Comparison of ENCODE assay signal across 8 cellular contexts in genomic region chr9:126398403-126399058, GRCh38.
DNase-seq lines count a peak whose midpoint lies in the region; ATAC-seq and TF ChIP-seq lines count a peak whose summit lies in the region.

No MANE protein-coding gene starts in this region.

- peak; percentile 93 to 99 (median 98) for TF ChIP-seq CTCF in heart right ventricle (IDR thresholded peaks at IDR 0.05)
- TF ChIP-seq CTCF in vagina (IDR thresholded peaks at IDR 0.05) = peak; percentile 66 to 93 (median 92)

- POLR2A ChIA-PET in activated naive CD8-positive, alpha-beta T cell treated with anti-CD3 and anti-CD28 coated beads, Interleukin-2, amount 10 ng/mL, durations not matched to agents 7 days and 5 days (lab: Charles Lee) = interaction anchor here (0.7 to 1.5 kb wide), 3 partner anchors 72 to 97 kb away, joined by 3 to 7 read pairs (median 3); no protein-coding TSS in a partner anchor

- DNase-seq in CMK (ENCODE audit: low read depth) (peak; percentile 25), HT1080 (ENCODE audit: low read depth) (peak; percentile 64), T follicular helper cell (ENCODE audit: low read depth) (peak; percentile 40), heart right ventricle (peak; percentile 72 to 86), renal cortical epithelial cell (ENCODE audit: low read depth) (peak; percentile 16), vagina (ENCODE audit: extremely low spot score in 2 of 2) (no peak)
- peak; percentile 87 for DNase-seq in activated naive CD8-positive, alpha-beta T cell treated with anti-CD3 and anti-CD28 coated beads, Interleukin-2, amount 10 ng/mL, durations not matched to agents 7 days and 5 days

- H3K4me3 ChIP-seq in heart right ventricle (no peak overlapping the region), vagina (no peak overlapping the region)

- peak; percentile 23 for ATAC-seq in activated naive CD8-positive, alpha-beta T cell treated with anti-CD3 and anti-CD28 coated beads, Interleukin-2, amount 10 ng/mL, durations not matched to agents 7 days and 5 days (ENCODE audit: low read depth)
- ATAC-seq in heart right ventricle = peak; percentile 81 to 93 (median 90)
- ATAC-seq in GM21515 (IDR thresholded peaks at IDR 0.05; ENCODE audit: unreplicated experiment) = no peak

- no peaks in the 10 kb centered on the region for H3K9me3 Mint-ChIP-seq in activated naive CD8-positive, alpha-beta T cell treated with anti-CD3 and anti-CD28 coated beads, Interleukin-2, amount 10 ng/mL, durations not matched to agents 7 days and 5 days

- H3K4me1 ChIP-seq in heart right ventricle (peaks cover 0 to 28% (median 5%) of the 10 kb centered on the region in 9 donors), vagina (peaks cover 37% of the 10 kb centered on the region)

- H3K4me3 Mint-ChIP-seq in activated naive CD8-positive, alpha-beta T cell treated with anti-CD3 and anti-CD28 coated beads, Interleukin-2, amount 10 ng/mL, durations not matched to agents 7 days and 5 days = peak overlapping the region; percentile 33

- peak overlapping the region in 1 of 10 donors; percentile 46 for H3K27ac ChIP-seq in heart right ventricle
- H3K27ac ChIP-seq in vagina = peak overlapping the region; percentile 24

- H3K27me3 Mint-ChIP-seq in activated naive CD8-positive, alpha-beta T cell treated with anti-CD3 and anti-CD28 coated beads, Interleukin-2, amount 10 ng/mL, durations not matched to agents 7 days and 5 days = no peaks in the 10 kb centered on the region

- H3K36me3 ChIP-seq in heart right ventricle (peaks cover 0 to 63% (median 4%) of the 10 kb centered on the region in 9 donors), vagina (no peaks in the 10 kb centered on the region)

- H3K27ac Mint-ChIP-seq in activated naive CD8-positive, alpha-beta T cell treated with anti-CD3 and anti-CD28 coated beads, Interleukin-2, amount 10 ng/mL, durations not matched to agents 7 days and 5 days = peak overlapping the region; percentile 86

- intact Hi-C loops in heart right ventricle (cut with DNase I) (loop anchor here (1.0 to 10.0 kb wide), 11 partner anchors 81 to 1644 kb away; no protein-coding TSS in a partner anchor), vagina (cut with DNase I) (loop anchor here (5.0 kb wide), 2 partner anchors 91 to 991 kb away; no protein-coding TSS in a partner anchor)

- H3K27me3 ChIP-seq in heart right ventricle (no peaks in the 10 kb centered on the region), vagina (no peaks in the 10 kb centered on the region)

- no peak for TF ChIP-seq POLR2A in vagina (IDR thresholded peaks at IDR 0.05)

- no peaks in the 10 kb centered on the region for H3K9me3 ChIP-seq in heart right ventricle
- H3K9me3 ChIP-seq in vagina = no peaks in the 10 kb centered on the region

- peaks cover 24% of the 10 kb centered on the region for H3K36me3 Mint-ChIP-seq in activated naive CD8-positive, alpha-beta T cell treated with anti-CD3 and anti-CD28 coated beads, Interleukin-2, amount 10 ng/mL, durations not matched to agents 7 days and 5 days

- 22 to 24% methylated on average over 25 of the region's 25 CpGs for WGBS in heart right ventricle, 2 donors

- peaks cover 62% of the 10 kb centered on the region for H3K4me1 Mint-ChIP-seq in activated naive CD8-positive, alpha-beta T cell treated with anti-CD3 and anti-CD28 coated beads, Interleukin-2, amount 10 ng/mL, durations not matched to agents 7 days and 5 days

Comparison
In these comparisons a context has a peak if more than half of its experiments do, and no peak if none do; other contexts are left out.
1. DNase-seq: peak in CMK (single experiment), HT1080 (single experiment), T follicular helper cell (single experiment), activated naive CD8-positive, alpha-beta T cell treated with anti-CD3 and anti-CD28 coated beads, Interleukin-2, amount 10 ng/mL, durations not matched to agents 7 days and 5 days (single experiment), heart right ventricle (2 of 2) and renal cortical epithelial cell (single experiment); none in vagina (0 of 2).